1 cellular context compared by ENCODE assay signal in the genomic region with DNA sequence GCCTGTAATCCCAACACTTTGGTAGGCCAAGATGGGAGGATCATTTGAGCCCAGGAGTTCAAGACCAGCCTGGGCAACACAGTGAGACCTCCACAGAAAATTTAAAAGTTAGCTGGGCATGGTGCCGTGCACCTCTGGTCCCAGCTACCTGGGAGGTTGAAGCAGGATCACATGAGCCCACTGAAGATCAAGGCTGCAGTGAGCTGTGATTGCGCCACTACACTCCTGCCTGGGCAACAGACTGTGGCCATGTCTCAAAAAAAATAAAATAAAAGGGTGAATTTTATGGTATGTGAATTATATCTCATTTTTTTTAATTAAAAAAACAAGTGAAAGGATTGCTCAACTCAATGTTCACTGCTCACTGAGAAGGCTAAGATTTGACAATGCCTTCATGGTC.
A peak's percentile ranks its signal among the peaks of the same experiment; 100 is the strongest.
TF ChIP-seq lines count a peak whose summit lies in the region.

No MANE protein-coding gene starts in this region.

TF ChIP-seq in HEK293, 187 proteins besides CTCF, POLR2A, EP300 and RAD21:
- TF ChIP-seq, protein P1, sequence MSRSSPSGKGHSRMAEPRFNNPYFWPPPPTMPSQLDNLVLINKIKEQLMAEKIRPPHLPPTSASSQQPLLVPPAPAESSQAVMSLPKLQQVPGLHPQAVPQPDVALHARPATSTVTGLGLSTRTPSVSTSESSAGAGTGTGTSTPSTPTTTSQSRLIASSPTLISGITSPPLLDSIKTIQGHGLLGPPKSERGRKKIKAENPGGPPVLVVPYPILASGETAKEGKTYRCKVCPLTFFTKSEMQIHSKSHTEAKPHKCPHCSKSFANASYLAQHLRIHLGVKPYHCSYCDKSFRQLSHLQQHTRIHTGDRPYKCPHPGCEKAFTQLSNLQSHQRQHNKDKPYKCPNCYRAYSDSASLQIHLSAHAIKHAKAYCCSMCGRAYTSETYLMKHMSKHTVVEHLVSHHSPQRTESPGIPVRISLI (tag by site-specific recombination; IDR thresholded peaks at IDR 0.05), result 0 out of 2 replicates have a peak, but pooled peaks have one; percentile 11
- TF ChIP-seq, protein P2, sequence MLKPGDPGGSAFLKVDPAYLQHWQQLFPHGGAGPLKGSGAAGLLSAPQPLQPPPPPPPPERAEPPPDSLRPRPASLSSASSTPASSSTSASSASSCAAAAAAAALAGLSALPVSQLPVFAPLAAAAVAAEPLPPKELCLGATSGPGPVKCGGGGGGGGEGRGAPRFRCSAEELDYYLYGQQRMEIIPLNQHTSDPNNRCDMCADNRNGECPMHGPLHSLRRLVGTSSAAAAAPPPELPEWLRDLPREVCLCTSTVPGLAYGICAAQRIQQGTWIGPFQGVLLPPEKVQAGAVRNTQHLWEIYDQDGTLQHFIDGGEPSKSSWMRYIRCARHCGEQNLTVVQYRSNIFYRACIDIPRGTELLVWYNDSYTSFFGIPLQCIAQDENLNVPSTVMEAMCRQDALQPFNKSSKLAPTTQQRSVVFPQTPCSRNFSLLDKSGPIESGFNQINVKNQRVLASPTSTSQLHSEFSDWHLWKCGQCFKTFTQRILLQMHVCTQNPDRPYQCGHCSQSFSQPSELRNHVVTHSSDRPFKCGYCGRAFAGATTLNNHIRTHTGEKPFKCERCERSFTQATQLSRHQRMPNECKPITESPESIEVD (tag by site-specific recombination; IDR thresholded peaks at IDR 0.05), result 0 out of 2 replicates have a peak, but pooled peaks have one; percentile 1
- TF ChIP-seq ZNF664 (tag by site-specific recombination; IDR thresholded peaks at IDR 0.05) (0 out of 2 replicates have a peak, but pooled peaks have one; percentile 32), ZFP3 (tag by site-specific recombination; IDR thresholded peaks at IDR 0.05; ENCODE audit: low read depth) (no peak)
- TF ChIP-seq, protein P3, sequence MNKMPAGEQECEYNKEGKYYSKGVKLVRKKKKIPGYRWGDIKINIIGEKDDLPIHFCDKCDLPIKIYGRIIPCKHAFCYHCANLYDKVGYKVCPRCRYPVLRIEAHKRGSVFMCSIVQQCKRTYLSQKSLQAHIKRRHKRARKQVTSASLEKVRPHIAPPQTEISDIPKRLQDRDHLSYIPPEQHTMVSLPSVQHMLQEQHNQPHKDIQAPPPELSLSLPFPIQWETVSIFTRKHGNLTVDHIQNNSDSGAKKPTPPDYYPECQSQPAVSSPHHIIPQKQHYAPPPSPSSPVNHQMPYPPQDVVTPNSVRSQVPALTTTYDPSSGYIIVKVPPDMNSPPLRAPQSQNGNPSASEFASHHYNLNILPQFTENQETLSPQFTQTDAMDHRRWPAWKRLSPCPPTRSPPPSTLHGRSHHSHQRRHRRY (tag by site-specific recombination; IDR thresholded peaks at IDR 0.05), result no peak
- TF ChIP-seq, protein P4, sequence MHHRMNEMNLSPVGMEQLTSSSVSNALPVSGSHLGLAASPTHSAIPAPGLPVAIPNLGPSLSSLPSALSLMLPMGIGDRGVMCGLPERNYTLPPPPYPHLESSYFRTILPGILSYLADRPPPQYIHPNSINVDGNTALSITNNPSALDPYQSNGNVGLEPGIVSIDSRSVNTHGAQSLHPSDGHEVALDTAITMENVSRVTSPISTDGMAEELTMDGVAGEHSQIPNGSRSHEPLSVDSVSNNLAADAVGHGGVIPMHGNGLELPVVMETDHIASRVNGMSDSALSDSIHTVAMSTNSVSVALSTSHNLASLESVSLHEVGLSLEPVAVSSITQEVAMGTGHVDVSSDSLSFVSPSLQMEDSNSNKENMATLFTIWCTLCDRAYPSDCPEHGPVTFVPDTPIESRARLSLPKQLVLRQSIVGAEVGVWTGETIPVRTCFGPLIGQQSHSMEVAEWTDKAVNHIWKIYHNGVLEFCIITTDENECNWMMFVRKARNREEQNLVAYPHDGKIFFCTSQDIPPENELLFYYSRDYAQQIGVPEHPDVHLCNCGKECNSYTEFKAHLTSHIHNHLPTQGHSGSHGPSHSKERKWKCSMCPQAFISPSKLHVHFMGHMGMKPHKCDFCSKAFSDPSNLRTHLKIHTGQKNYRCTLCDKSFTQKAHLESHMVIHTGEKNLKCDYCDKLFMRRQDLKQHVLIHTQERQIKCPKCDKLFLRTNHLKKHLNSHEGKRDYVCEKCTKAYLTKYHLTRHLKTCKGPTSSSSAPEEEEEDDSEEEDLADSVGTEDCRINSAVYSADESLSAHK (tag by site-specific recombination; IDR thresholded peaks at IDR 0.05), result no peak
TF ChIP-seq in HEK293: peak in this region for 3.
